Comparison of ENCODE assay signal across 9 cellular contexts in genomic region chr3:56347219-56347871, GRCh38.
DNase-seq lines count a peak whose midpoint lies in the region; ATAC-seq and TF ChIP-seq lines count a peak whose summit lies in the region.
"Had no signal": no experiment of that assay in that cellular context is flagged by ENCODE, and none has a peak within 500 bp of the region (broad histone marks: within the 10 kb centered on the region; RNA-seq: fewer than 3 reads in every experiment).

No MANE protein-coding gene starts in this region.

- intact Hi-C loops in prostate gland (cut with DNase I), result no loop called here

- H3K27me3 ChIP-seq in brain microvascular endothelial cell (replicated peaks), result no peaks in the 10 kb centered on the region
- H3K27me3 ChIP-seq in prostate gland (replicated peaks; ENCODE audit: insufficient read depth), result no peaks in the 10 kb centered on the region

- H3K27ac ChIP-seq in brain microvascular endothelial cell (no peak overlapping the region), prostate gland (no peak overlapping the region)
- H3K27ac ChIP-seq: parathyroid adenoma had no signal

- 42% methylated on average over 5 of the region's 5 CpGs for WGBS in prostate gland

- H3K9me3 Mint-ChIP-seq in activated CD8-positive, alpha-beta memory T cell treated with anti-CD3 and anti-CD28 coated beads, Interleukin-2, amount 10 ng/mL, durations not matched to agents 7 days and 5 days (ENCODE audit: low read depth), result no peaks in the 10 kb centered on the region

- in situ Hi-C loops in brain microvascular endothelial cell (cut with HindIII; ENCODE audit: low pct_ligation_motif_present, low sequenced_read_pairs), result no loop called here

- no peak overlapping the region for H3K4me3 Mint-ChIP-seq in activated CD8-positive, alpha-beta memory T cell treated with anti-CD3 and anti-CD28 coated beads, Interleukin-2, amount 10 ng/mL, durations not matched to agents 7 days and 5 days

- peak; percentile 52 for TF ChIP-seq CTCF in brain microvascular endothelial cell (IDR thresholded peaks at IDR 0.05; ENCODE audit: low read depth, low read length, missing control alignments)
- TF ChIP-seq CTCF in prostate gland (IDR thresholded peaks at IDR 0.05), result no peak

- no peaks in the 10 kb centered on the region for H3K9me3 ChIP-seq in prostate gland

- H3K4me1 Mint-ChIP-seq in activated CD8-positive, alpha-beta memory T cell treated with anti-CD3 and anti-CD28 coated beads, Interleukin-2, amount 10 ng/mL, durations not matched to agents 7 days and 5 days, result no peaks in the 10 kb centered on the region

- H3K4me1 ChIP-seq in prostate gland (replicated peaks), result no peaks in the 10 kb centered on the region
- H3K4me1 ChIP-seq: parathyroid adenoma had no signal

- CTCF ChIA-PET in activated CD8-positive, alpha-beta memory T cell treated with anti-CD3 and anti-CD28 coated beads, Interleukin-2, amount 10 ng/mL, durations not matched to agents 7 days and 5 days (lab: Charles Lee), result no interaction called here

- no peaks in the 10 kb centered on the region for H3K36me3 ChIP-seq in brain microvascular endothelial cell (replicated peaks)
- no peaks in the 10 kb centered on the region for H3K36me3 ChIP-seq in prostate gland

- peak; percentile 52 for DNase-seq in activated CD8-positive, alpha-beta memory T cell treated with anti-CD3 and anti-CD28 coated beads, Interleukin-2, amount 10 ng/mL, durations not matched to agents 7 days and 5 days
- no peak for DNase-seq in activated CD8-positive, alpha-beta memory T cell treated with anti-CD3 and anti-CD28 coated beads, Interleukin-2, amount 50 U/mL, for 4 hours
- DNase-seq in NCI-H1048 (lab: John Stamatoyannopoulos, UW) (peak; percentile 3), brain microvascular endothelial cell (no peak), occipital lobe (lab: John Stamatoyannopoulos, UW) (peak; percentile 49), prostate gland (ENCODE audit: low spot score) (no peak), NCI-H2171 treated with DMSO at 0.1 percent for 48 hours (lab: John Stamatoyannopoulos, UW) (no peak)

- H3K36me3 Mint-ChIP-seq in activated CD8-positive, alpha-beta memory T cell treated with anti-CD3 and anti-CD28 coated beads, Interleukin-2, amount 10 ng/mL, durations not matched to agents 7 days and 5 days, result no peaks in the 10 kb centered on the region

- no peak for ATAC-seq in activated CD8-positive, alpha-beta memory T cell treated with anti-CD3 and anti-CD28 coated beads, Interleukin-2, amount 10 ng/mL, durations not matched to agents 7 days and 5 days
- no peak for ATAC-seq in HG03108 (IDR thresholded peaks at IDR 0.05; ENCODE audit: unreplicated experiment)

- no peak overlapping the region for H3K27ac Mint-ChIP-seq in activated CD8-positive, alpha-beta memory T cell treated with anti-CD3 and anti-CD28 coated beads, Interleukin-2, amount 10 ng/mL, durations not matched to agents 7 days and 5 days

- no peak overlapping the region for H3K4me3 ChIP-seq in brain microvascular endothelial cell (ENCODE audit: low read depth, low read length)
- H3K4me3 ChIP-seq in prostate gland, result no peak overlapping the region

- no peak for TF ChIP-seq POLR2A in prostate gland (IDR thresholded peaks at IDR 0.05)

- peaks cover 12% of the 10 kb centered on the region for H3K27me3 Mint-ChIP-seq in activated CD8-positive, alpha-beta memory T cell treated with anti-CD3 and anti-CD28 coated beads, Interleukin-2, amount 10 ng/mL, durations not matched to agents 7 days and 5 days

Comparison
In these comparisons a context has a peak if more than half of its experiments do, and no peak if none do; other contexts are left out.
1. DNase-seq: peak in activated CD8-positive, alpha-beta memory T cell treated with anti-CD3 and anti-CD28 coated beads, Interleukin-2, amount 10 ng/mL, durations not matched to agents 7 days and 5 days (single experiment), NCI-H1048 (single experiment) and occipital lobe (single experiment); none in activated CD8-positive, alpha-beta memory T cell treated with anti-CD3 and anti-CD28 coated beads, Interleukin-2, amount 50 U/mL, for 4 hours (single experiment), brain microvascular endothelial cell (single experiment), prostate gland (single experiment) and NCI-H2171 treated with DMSO at 0.1 percent for 48 hours (single experiment).